ENCODE assay signal across 1 cellular context in genomic region chr3:136783708-136784191, GRCh38.
TF ChIP-seq lines count a peak whose summit lies in the region.

No MANE protein-coding gene starts in this region.

TF ChIP-seq in IMR-90, 13 proteins besides CTCF, POLR2A, EP300 and RAD21:
- TF ChIP-seq MAZ (IDR thresholded peaks at IDR 0.05; ENCODE audit: borderline replicate concordance, low read depth, low read length) (no peak), MAFK (IDR thresholded peaks at IDR 0.05; ENCODE audit: low read depth, low read length) (no peak), USF2 (IDR thresholded peaks at IDR 0.05; ENCODE audit: low read depth, low read length) (peak; percentile 22; the same call in 1 of the 2 replicates), BHLHE40 (IDR thresholded peaks at IDR 0.05; ENCODE audit: low read depth, low read length) (peak; percentile 50; the same call in 1 of the 2 replicates)
